ENCODE assay signal across 1 cellular context in genomic region chr1:89708727-89709375, GRCh38.
TF ChIP-seq lines count a peak whose summit lies in the region.

No MANE protein-coding gene starts in this region.

TF ChIP-seq in IMR-90, 13 proteins besides CTCF, POLR2A, EP300 and RAD21 (continued from another document):
- TF ChIP-seq USF2 (IDR thresholded peaks at IDR 0.05; ENCODE audit: low read depth, low read length) (no peak), MXI1 (IDR thresholded peaks at IDR 0.05; ENCODE audit: borderline replicate concordance, low read depth, low read length) (no peak), FOS (IDR thresholded peaks at IDR 0.05; ENCODE audit: low read depth, low read length) (no peak), CEBPB (IDR thresholded peaks at IDR 0.05; ENCODE audit: low read depth, low read length) (no peak), RCOR1 (IDR thresholded peaks at IDR 0.05; ENCODE audit: insufficient replicate concordance, low read length) (no peak), ELK1 (IDR thresholded peaks at IDR 0.05; ENCODE audit: borderline replicate concordance, low read depth, low read length) (no peak), BHLHE40 (IDR thresholded peaks at IDR 0.05; ENCODE audit: low read depth, low read length) (no peak), CHD1 (IDR thresholded peaks at IDR 0.05; ENCODE audit: low read depth, low read length) (no peak), MAFK (IDR thresholded peaks at IDR 0.05; ENCODE audit: low read depth, low read length) (no peak), MAZ (IDR thresholded peaks at IDR 0.05; ENCODE audit: borderline replicate concordance, low read depth, low read length) (no peak)
